30 cellular contexts compared by ENCODE assay signal in genomic region chr14:66595394-66595793, GRCh38.
"Had no signal": no experiment of that assay in that cellular context is flagged by ENCODE, and none has a peak within 500 bp of the region (broad histone marks: within the 10 kb centered on the region; RNA-seq: fewer than 3 reads in every experiment).

No MANE protein-coding gene starts in this region.

- DNase-seq: activated CD4-positive, alpha-beta memory T cell treated with anti-CD3 and anti-CD28 coated beads for 36 hours; activated CD4-positive, alpha-beta T cell treated with anti-CD3 and anti-CD28 coated beads for 36 hours; activated CD4-positive, alpha-beta T cell treated with anti-CD3 and anti-CD28 coated beads, Interleukin-2, amount 10 ng/mL, durations not matched to agents 24 days and 14 days; activated CD4-positive, CD25-positive, alpha-beta regulatory T cell; activated CD4-positive, CD25-positive, alpha-beta regulatory T cell treated with anti-CD3 and anti-CD28 coated beads, Interleukin-2, amount 50 U/mL, for 72 hours; activated CD8-positive, alpha-beta memory T cell treated with anti-CD3 and anti-CD28 coated beads, Interleukin-2, amount 10 ng/mL, durations not matched to agents 7 days and 5 days; activated CD8-positive, alpha-beta memory T cell treated with anti-CD3 and anti-CD28 coated beads, Interleukin-2, amount 50 U/mL, for 4 hours; activated CD8-positive, alpha-beta T cell treated with anti-CD3 and anti-CD28 coated beads, Interleukin-2, amount 10 ng/mL, durations not matched to agents 7 days and 5 days; activated effector memory CD4-positive, alpha-beta T cell treated with anti-CD3 and anti-CD28 coated beads, Interleukin-2, amount 50 U/mL, for 16 hours; activated naive CD4-positive, alpha-beta T cell treated with anti-CD3 and anti-CD28 coated beads for 36 hours; activated naive CD8-positive, alpha-beta T cell treated with anti-CD3 and anti-CD28 coated beads for 36 hours; activated naive CD8-positive, alpha-beta T cell treated with anti-CD3 and anti-CD28 coated beads, Interleukin-2, amount 50 U/mL, for 24 hours; activated T-cell treated with anti-CD3 and anti-CD28 coated beads, Interleukin-2, amount 50 U/mL, for 1 hour; activated T-cell treated with anti-CD3 and anti-CD28 coated beads, Interleukin-2, amount 50 U/mL, for 48 hours; adrenal gland; amygdala; aorta; body of pancreas; caudate nucleus; colonic mucosa; effector CD8-positive, alpha-beta T cell; esophagus squamous epithelium; foreskin melanocyte; T-helper 1 cell; T-helper 2 cell had no signal

- H3K4me3 Mint-ChIP-seq: activated CD4-positive, alpha-beta memory T cell treated with anti-CD3 and anti-CD28 coated beads for 36 hours; activated CD4-positive, alpha-beta T cell treated with anti-CD3 and anti-CD28 coated beads for 36 hours; activated CD4-positive, alpha-beta T cell treated with anti-CD3 and anti-CD28 coated beads, Interleukin-2, amount 10 ng/mL, durations not matched to agents 24 days and 14 days; activated CD8-positive, alpha-beta memory T cell treated with anti-CD3 and anti-CD28 coated beads, Interleukin-2, amount 10 ng/mL, durations not matched to agents 7 days and 5 days; activated CD8-positive, alpha-beta T cell treated with anti-CD3 and anti-CD28 coated beads, Interleukin-2, amount 10 ng/mL, durations not matched to agents 7 days and 5 days; activated naive CD4-positive, alpha-beta T cell treated with anti-CD3 and anti-CD28 coated beads for 36 hours; activated naive CD4-positive, alpha-beta T cell treated with anti-CD3 and anti-CD28 coated beads, Interleukin-2, amount 50 U/mL, for 24 hours; activated naive CD8-positive, alpha-beta T cell treated with anti-CD3 and anti-CD28 coated beads for 36 hours; activated naive CD8-positive, alpha-beta T cell treated with anti-CD3 and anti-CD28 coated beads, Interleukin-2, amount 50 U/mL, for 24 hours; activated T-helper 1 cell treated with anti-CD3 and anti-CD28 coated beads, Interleukin-12 subunit alpha, Interleukin-12 subunit beta, Interleukin-2, Interleukin-4 antibody, amounts not matched to agents 30 ng/mL and 10 ng/mL and 1 ng/mL, durations not matched to agents 14 hours and 24 hours and 36 hours had no signal

- H3K36me3 Mint-ChIP-seq: activated CD8-positive, alpha-beta memory T cell treated with anti-CD3 and anti-CD28 coated beads, Interleukin-2, amount 10 ng/mL, durations not matched to agents 7 days and 5 days had no signal

- ATAC-seq: activated CD4-positive, alpha-beta T cell treated with anti-CD3 and anti-CD28 coated beads for 36 hours; activated CD8-positive, alpha-beta memory T cell treated with anti-CD3 and anti-CD28 coated beads, Interleukin-2, amount 10 ng/mL, durations not matched to agents 7 days and 5 days; activated CD8-positive, alpha-beta T cell treated with anti-CD3 and anti-CD28 coated beads, Interleukin-2, amount 10 ng/mL, durations not matched to agents 7 days and 5 days; activated naive CD8-positive, alpha-beta T cell treated with anti-CD3 and anti-CD28 coated beads, Interleukin-2, amount 50 U/mL, for 24 hours; body of pancreas; gastroesophageal sphincter had no signal

- H3K4me1 ChIP-seq: adrenal gland, body of pancreas, colonic mucosa, esophagus squamous epithelium, gastroesophageal sphincter had no signal

- H3K4me3 ChIP-seq: adrenal gland, body of pancreas, colonic mucosa, esophagus squamous epithelium, gastroesophageal sphincter had no signal

- H3K27me3 ChIP-seq: adrenal gland, body of pancreas, colonic mucosa, esophagus squamous epithelium, gastroesophageal sphincter had no signal

- H3K4me1 Mint-ChIP-seq: activated CD8-positive, alpha-beta memory T cell treated with anti-CD3 and anti-CD28 coated beads, Interleukin-2, amount 10 ng/mL, durations not matched to agents 7 days and 5 days; activated naive CD4-positive, alpha-beta T cell treated with anti-CD3 and anti-CD28 coated beads, Interleukin-2, amount 50 U/mL, for 24 hours; activated naive CD8-positive, alpha-beta T cell treated with anti-CD3 and anti-CD28 coated beads for 36 hours had no signal

- H3K27ac Mint-ChIP-seq: activated CD4-positive, alpha-beta memory T cell treated with anti-CD3 and anti-CD28 coated beads for 36 hours; activated CD4-positive, alpha-beta T cell treated with anti-CD3 and anti-CD28 coated beads for 36 hours; activated CD4-positive, alpha-beta T cell treated with anti-CD3 and anti-CD28 coated beads, Interleukin-2, amount 10 ng/mL, durations not matched to agents 24 days and 14 days; activated CD8-positive, alpha-beta memory T cell treated with anti-CD3 and anti-CD28 coated beads, Interleukin-2, amount 10 ng/mL, durations not matched to agents 7 days and 5 days; activated CD8-positive, alpha-beta T cell treated with anti-CD3 and anti-CD28 coated beads, Interleukin-2, amount 10 ng/mL, durations not matched to agents 7 days and 5 days; activated naive CD4-positive, alpha-beta T cell treated with anti-CD3 and anti-CD28 coated beads for 36 hours; activated naive CD4-positive, alpha-beta T cell treated with anti-CD3 and anti-CD28 coated beads, Interleukin-2, amount 50 U/mL, for 24 hours; activated naive CD8-positive, alpha-beta T cell treated with anti-CD3 and anti-CD28 coated beads for 36 hours; activated naive CD8-positive, alpha-beta T cell treated with anti-CD3 and anti-CD28 coated beads, Interleukin-2, amount 50 U/mL, for 24 hours; activated T-helper 1 cell treated with anti-CD3 and anti-CD28 coated beads, Interleukin-12 subunit alpha, Interleukin-12 subunit beta, Interleukin-2, Interleukin-4 antibody, amounts not matched to agents 30 ng/mL and 10 ng/mL and 1 ng/mL, durations not matched to agents 14 hours and 24 hours and 36 hours; activated T-helper 2 cell treated with anti-CD3 and anti-CD28 coated beads, Interferon-gamma antibody, Interleukin-2, Interleukin-4, amounts not matched to agents 10 μg/mL and 5 μg/mL and 100 μg/mL, durations not matched to agents 14 hours and 24 hours and 36 hours had no signal

- H3K9me3 ChIP-seq: adrenal gland, body of pancreas, colonic mucosa had no signal

- H3K27ac ChIP-seq: adrenal gland, body of pancreas, colonic mucosa, epithelial cell of prostate, esophagus squamous epithelium, gastroesophageal sphincter had no signal

- H3K27me3 Mint-ChIP-seq: activated CD4-positive, alpha-beta memory T cell treated with anti-CD3 and anti-CD28 coated beads for 36 hours; activated CD4-positive, alpha-beta T cell treated with anti-CD3 and anti-CD28 coated beads for 36 hours; activated CD4-positive, alpha-beta T cell treated with anti-CD3 and anti-CD28 coated beads, Interleukin-2, amount 10 ng/mL, durations not matched to agents 24 days and 14 days; activated CD8-positive, alpha-beta memory T cell treated with anti-CD3 and anti-CD28 coated beads, Interleukin-2, amount 10 ng/mL, durations not matched to agents 7 days and 5 days; activated naive CD4-positive, alpha-beta T cell treated with anti-CD3 and anti-CD28 coated beads, Interleukin-2, amount 50 U/mL, for 24 hours; activated naive CD8-positive, alpha-beta T cell treated with anti-CD3 and anti-CD28 coated beads for 36 hours; activated naive CD8-positive, alpha-beta T cell treated with anti-CD3 and anti-CD28 coated beads, Interleukin-2, amount 50 U/mL, for 24 hours had no signal

- H3K36me3 ChIP-seq: adrenal gland, colonic mucosa, esophagus squamous epithelium, gastroesophageal sphincter had no signal
